1 cellular context compared by ENCODE assay signal in genomic region chr11:3861698-3862097, GRCh38.
TF ChIP-seq lines count a peak whose summit lies in the region.

No MANE protein-coding gene starts in this region.

TF ChIP-seq in GM23338, 12 proteins besides CTCF, POLR2A, EP300 and RAD21 (continued from another document):
- TF ChIP-seq REST (IDR thresholded peaks at IDR 0.05; ENCODE audit: unreplicated experiment) (no peak), POLR2AphosphoS5 (IDR thresholded peaks at IDR 0.05; ENCODE audit: low read depth) (no peak), ZNF114 (CRISPR knock-in tag; IDR thresholded peaks at IDR 0.05) (no peak), ZNF462 (CRISPR knock-in tag; IDR thresholded peaks at IDR 0.05) (no peak)
